Comparison of ENCODE assay signal across 1 cellular context in the genomic region with DNA sequence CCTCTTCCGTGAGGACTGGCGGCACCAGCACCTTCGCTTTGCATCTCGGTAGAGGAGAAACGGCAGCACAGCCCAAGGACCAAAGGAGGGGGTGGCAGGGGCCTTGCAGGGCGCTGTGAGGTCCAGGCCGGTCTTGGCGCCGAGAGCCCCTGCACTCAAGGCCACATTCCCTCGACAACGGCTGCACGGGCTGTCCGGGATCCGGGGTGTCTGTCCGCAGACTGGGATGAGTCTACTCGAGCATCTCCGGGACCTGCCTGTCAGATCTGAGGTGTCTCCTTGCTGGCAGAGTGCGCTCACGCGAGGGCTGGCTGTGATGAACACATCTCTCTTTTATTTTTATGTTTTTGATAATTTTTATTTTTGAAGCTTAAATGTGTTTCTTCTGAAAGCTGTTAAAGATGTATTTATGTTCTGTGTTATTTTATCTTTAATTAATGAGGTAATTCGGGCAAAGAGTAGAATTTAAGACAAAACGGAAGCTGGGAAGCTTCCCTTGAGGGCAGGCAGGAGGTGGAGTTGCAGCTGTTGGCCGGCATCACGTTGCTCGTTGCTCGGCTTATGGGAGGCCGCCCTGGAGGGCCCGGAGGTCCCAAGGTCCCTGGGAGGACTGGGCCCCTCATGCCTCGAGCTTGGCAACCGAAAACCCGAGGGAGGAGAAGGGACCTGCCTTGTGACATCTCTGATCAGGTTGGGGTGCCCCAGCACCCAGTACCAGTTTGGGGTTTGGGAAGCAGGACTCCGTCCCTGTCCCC.
TF ChIP-seq lines count a peak whose summit lies in the region.

No MANE protein-coding gene starts in this region.

TF ChIP-seq in WTC11, 78 proteins besides CTCF, POLR2A, EP300 and RAD21 (continued from another document):
- TF ChIP-seq, protein P1, sequence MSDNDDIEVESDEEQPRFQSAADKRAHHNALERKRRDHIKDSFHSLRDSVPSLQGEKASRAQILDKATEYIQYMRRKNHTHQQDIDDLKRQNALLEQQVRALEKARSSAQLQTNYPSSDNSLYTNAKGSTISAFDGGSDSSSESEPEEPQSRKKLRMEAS (CRISPR knock-in tag; IDR thresholded peaks at IDR 0.05) = no peak
- no peak for TF ChIP-seq ATF2 (CRISPR knock-in tag; IDR thresholded peaks at IDR 0.05; ENCODE audit: borderline replicate concordance, low read depth)
- TF ChIP-seq SMAD4 (CRISPR knock-in tag; IDR thresholded peaks at IDR 0.05) = no peak
